ENCODE assay signal across 28 cellular contexts in genomic region chr1:180257461-180257860, GRCh38. TPM values are rescaled to one million over a fixed set of nuclear protein-coding genes. Genes with fewer than 3 reads are reported as not detected.
"Had no signal": no experiment of that assay in that cellular context is flagged by ENCODE, and none has a peak within 500 bp of the region (broad histone marks: within the 10 kb centered on the region; RNA-seq: fewer than 3 reads in every experiment).

No MANE protein-coding gene starts in this region.

- H3K27ac ChIP-seq: esophagus muscularis mucosa, foreskin keratinocyte, gastroesophageal sphincter, left lung, parathyroid adenoma, right lobe of liver, testis, tibial artery had no signal

- H3K79me2 ChIP-seq: parathyroid adenoma had no signal

- H2AFZ ChIP-seq: parathyroid adenoma had no signal

- H3K36me3 ChIP-seq: esophagus muscularis mucosa, gastroesophageal sphincter, left lung, right lobe of liver, tibial artery had no signal

- FAIRE-seq: colon, endothelial cell of umbilical vein, keratinocyte, small intestine had no signal

- H3K4me1 ChIP-seq: foreskin keratinocyte, parathyroid adenoma, right lobe of liver, testis, tibial artery had no signal

- H3K9ac ChIP-seq: parathyroid adenoma had no signal

- H3K4me3 ChIP-seq: esophagus muscularis mucosa, gastroesophageal sphincter, left lung, mucosa of descending colon, right lobe of liver, testis, tibial artery had no signal

- H3K9me3 ChIP-seq: esophagus muscularis mucosa, gastroesophageal sphincter, left lung, mucosa of descending colon, right lobe of liver, testis, tibial artery had no signal

- ATAC-seq: foreskin keratinocyte; gastroesophageal sphincter; left lung; mucosa of descending colon; natural killer cell treated with Interleukin-12 subunit alpha and Interleukin-12 subunit beta and Interleukin-15 and Interleukin-18, amount 100 ng/mL, for 72 hours; right lobe of liver; stimulated activated naive CD8-positive, alpha-beta T cell treated with anti-CD3 and anti-CD28 coated beads, Interleukin-15, Interleukin-2, amounts not matched to agents 100 U/mL and 50 U/mL, for 24 hours had no signal

- H3K27me3 ChIP-seq: right lobe of liver, testis had no signal

- DNase-seq: effector CD8-positive, alpha-beta T cell; endodermal cell; foreskin keratinocyte; left lung; mesenchymal stem cell; mucosa of descending colon; naive B cell; right lobe of liver; small intestine; stimulated activated CD4-positive, alpha-beta T cell treated with anti-CD3 and anti-CD28 coated beads, Interleukin-12 subunit alpha, Interleukin-12 subunit beta, amount 100 ng/mL, for 4 hours; stimulated activated CD4-positive, alpha-beta T cell treated with anti-CD3 and anti-CD28 coated beads, Interleukin-1b, Interleukin-23, amount 100 ng/mL, for 48 hours; stimulated activated CD4-positive, alpha-beta T cell treated with anti-CD3 and anti-CD28 coated beads, Interleukin-4, amount 100 ng/mL, for 1 hour; stimulated activated CD8-positive, alpha-beta memory T cell treated with anti-CD3 and anti-CD28 coated beads, Interleukin-4, amount 100 ng/mL, for 48 hours; stimulated activated naive CD8-positive, alpha-beta T cell treated with anti-CD3 and anti-CD28 coated beads, Interleukin-15, Interleukin-2, amounts not matched to agents 100 U/mL and 50 U/mL, for 24 hours; substantia nigra; testis; tibial artery had no signal

RNA-seq across cellular contexts. Expression of gene LHX4, which starts 27.4 kb away (rescaled TPM):
- total RNA-seq: endodermal cell; endothelial cell of umbilical vein; epithelial cell of proximal tubule; esophagus muscularis mucosa; foreskin keratinocyte; gastroesophageal sphincter; lung microvascular endothelial cell; natural killer cell treated with Interleukin-12 subunit alpha and Interleukin-12 subunit beta and Interleukin-15 and Interleukin-18, amount 100 ng/mL, for 72 hours; osteoblast; right lobe of liver; urinary bladder had no signal
- polyA plus RNA-seq: endothelial cell of umbilical vein, foreskin keratinocyte, keratinocyte had no signal
